In genomic region chr2:89154247-89154682, GRCh38 we compare ENCODE assay signal across 8 cellular contexts.
DNase-seq lines count a peak whose midpoint lies in the region; ATAC-seq, FAIRE-seq and TF ChIP-seq lines count a peak whose summit lies in the region.
"Not testable (repeated sequence)": the region's sequence is repeated elsewhere in the genome, so short reads cannot be mapped to it uniquely, and the experiment has no call there.

No MANE protein-coding gene starts in this region.

- not testable (repeated sequence) for H3K27ac Mint-ChIP-seq in activated B cell treated with CpG ODN at 0.5 μM for 24 hours; neural crest cell (ENCODE audit: unreplicated experiment)

- not testable (repeated sequence) for TF ChIP-seq RAD21 in HCT116 (IDR thresholded peaks at IDR 0.05; ENCODE audit: low read depth)

- not testable (repeated sequence) for H3K36me3 ChIP-seq in HCT116 (ENCODE audit: control insufficient read depth in 1 of 2, insufficient read depth in 2 of 2, low read length in 2 of 2); Loucy (ENCODE audit: insufficient read depth, low read length); endothelial cell of umbilical vein (ENCODE audit: control insufficient read depth in 2 of 2, extremely low read depth in 1 of 2, insufficient read depth in 2 of 2, low read length in 2 of 2)

- not testable (repeated sequence) for H4K20me1 ChIP-seq in HCT116 (ENCODE audit: insufficient read depth); Loucy (ENCODE audit: insufficient read depth, low read length, poor library complexity, severe bottlenecking); endothelial cell of umbilical vein (replicated peaks; ENCODE audit: control insufficient read depth, extremely low read depth, insufficient read depth, low read length)

- POLR2A ChIA-PET in HCT116 (lab: Charles Lee); activated B cell treated with CpG ODN at 0.5 μM for 24 hours (lab: Charles Lee); endothelial cell of umbilical vein (lab: Charles Lee): not testable (repeated sequence)

- H3K27me3 Mint-ChIP-seq in activated B cell treated with CpG ODN at 0.5 μM for 24 hours; neural crest cell (ENCODE audit: low read depth): not testable (repeated sequence)

- H2AFZ ChIP-seq in HCT116 (ENCODE audit: low read depth, low read length, poor library complexity, severe bottlenecking); Loucy (ENCODE audit: low read length); endothelial cell of umbilical vein (ENCODE audit: low read depth, low read length): not testable (repeated sequence)

- dilution Hi-C loops in endothelial cell of umbilical vein (cut with MboI; ENCODE audit: extremely low pct_ligation_motif_present, low sequenced_read_pairs): not testable (repeated sequence)

- CTCF ChIA-PET in HCT116 (lab: Charles Lee); activated B cell treated with CpG ODN at 0.5 μM for 24 hours (lab: Charles Lee); endothelial cell of umbilical vein (lab: Charles Lee): not testable (repeated sequence)

- not testable (repeated sequence) for H3K79me2 ChIP-seq in HCT116 (ENCODE audit: insufficient read depth, low read length); Loucy (ENCODE audit: insufficient read depth, low read length); endothelial cell of umbilical vein (ENCODE audit: control insufficient read depth, insufficient read depth, low read length)

- TF ChIP-seq POLR2A in GM12892 (IDR thresholded peaks at IDR 0.05; ENCODE audit: low read depth, low read length); HCT116 (IDR thresholded peaks at IDR 0.05; ENCODE audit: borderline replicate concordance, extremely low read depth, insufficient read depth, insufficient read length); endothelial cell of umbilical vein (IDR thresholded peaks at IDR 0.05; ENCODE audit: low read depth, low read length): not testable (repeated sequence)

- H3K4me3 Mint-ChIP-seq in activated B cell treated with CpG ODN at 0.5 μM for 24 hours, neural crest cell: not testable (repeated sequence)

- H3K4me1 Mint-ChIP-seq in activated B cell treated with CpG ODN at 0.5 μM for 24 hours: peaks cover 22% of the 10 kb centered on the region
- H3K4me1 Mint-ChIP-seq in neural crest cell: not testable (repeated sequence)

- not testable (repeated sequence) for H3K9me2 ChIP-seq in HCT116 (ENCODE audit: insufficient read depth); Loucy (replicated peaks; ENCODE audit: low read depth, low read length)

- RAD21 ChIA-PET in HCT116 (lab: Charles Lee; ENCODE audit: low non-redundant PET in 1 of 2, low total read pairs in 2 of 2, uncharacterized antibody in 2 of 2, unreplicated experiment in 2 of 2): not testable (repeated sequence)

- H3K36me3 Mint-ChIP-seq in activated B cell treated with CpG ODN at 0.5 μM for 24 hours (ENCODE audit: low read depth); neural crest cell (ENCODE audit: low read depth): not testable (repeated sequence)

- H3K27ac ChIP-seq in HCT116 (ENCODE audit: low read depth, low read length); endothelial cell of umbilical vein (ENCODE audit: insufficient read depth, low read depth, low read length); right cardiac atrium (ENCODE audit: low read length): not testable (repeated sequence)

- FAIRE-seq in GM12892 (lab: Jason Lieb, UNC) (peak; percentile 97), endothelial cell of umbilical vein (lab: Jason Lieb, UNC) (peak; percentile 83), urothelium cell line (lab: Jason Lieb, UNC) (peak; percentile 94)

- not testable (repeated sequence) for DNase-seq in GM12892 (ENCODE audit: insufficient read length); HCT116 (ENCODE audit: low read depth, low spot score); activated B cell treated with CpG ODN at 0.5 μM for 24 hours; endothelial cell of umbilical vein (ENCODE audit: low read depth, low spot score); neural crest cell (ENCODE audit: low read depth, low spot score); urothelium cell line (ENCODE audit: low spot score)
- DNase-seq in right cardiac atrium: peak in 2 of 3 donors; percentile 40 to 55

- not testable (repeated sequence) for H3K27me3 ChIP-seq in HCT116 (ENCODE audit: insufficient read depth, low read length); Loucy (ENCODE audit: insufficient read depth, low read length, poor library complexity, severe bottlenecking); endothelial cell of umbilical vein (ENCODE audit: control insufficient read depth in 2 of 2, insufficient read depth in 2 of 2, low read length in 2 of 2); right cardiac atrium (ENCODE audit: control insufficient read depth, insufficient read depth)

- ATAC-seq in HCT116 (peak; percentile 75), activated B cell treated with CpG ODN at 0.5 μM for 24 hours (ENCODE audit: low read depth) (peak; percentile 25), right cardiac atrium (peak; percentile 67 to 70)

- BruUV-seq in HCT116 (replicated peaks; lab: Mats Ljungman, UMichigan); endothelial cell of umbilical vein (replicated peaks; lab: Mats Ljungman, UMichigan): not testable (repeated sequence)

- TF ChIP-seq CTCF in HCT116 (IDR thresholded peaks at IDR 0.05 in 2 of 3, conservative IDR thresholded peaks at IDR 0.05 in 1 of 3; ENCODE audit: borderline replicate concordance in 1 of 3, insufficient read depth in 1 of 3, low read depth in 2 of 3, low read length in 2 of 3): 0 out of 6 replicates have a peak, but pooled peaks of 1 of the 3 experiments have one; percentile 11
- peak; percentile 31 for TF ChIP-seq CTCF in Loucy (conservative IDR thresholded peaks at IDR 0.05; ENCODE audit: low read length)
- not testable (repeated sequence) for TF ChIP-seq CTCF in activated B cell treated with CpG ODN at 0.5 μM for 24 hours (IDR thresholded peaks at IDR 0.05); endothelial cell of umbilical vein (IDR thresholded peaks at IDR 0.05; ENCODE audit: extremely low read depth in 1 of 2, insufficient read depth in 1 of 2, low read depth in 1 of 2, low read length in 2 of 2)
- TF ChIP-seq CTCF in neural crest cell (conservative IDR thresholded peaks at IDR 0.05): peak; percentile 42

- H3K9me3 ChIP-seq in HCT116 (ENCODE audit: control insufficient read depth in 1 of 2, insufficient read depth in 1 of 2, low read depth in 1 of 2, low read length in 2 of 2); Loucy (ENCODE audit: insufficient read depth, low read depth, low read length); endothelial cell of umbilical vein (replicated peaks; ENCODE audit: control insufficient read depth, insufficient read depth, low read length); right cardiac atrium (ENCODE audit: control insufficient read depth, low read length): not testable (repeated sequence)

- not testable (repeated sequence) for H3F3A ChIP-seq in Loucy (ENCODE audit: low read depth)

- H3K9me3 Mint-ChIP-seq in activated B cell treated with CpG ODN at 0.5 μM for 24 hours, neural crest cell: not testable (repeated sequence)

- 53% methylated on average over 1 of the region's 2 CpGs for WGBS in right cardiac atrium

- intact Hi-C loops in HCT116 (cut with micrococcal nuclease); endothelial cell of umbilical vein (cut with micrococcal nuclease): not testable (repeated sequence)
- intact Hi-C loops in activated B cell treated with CpG ODN at 0.5 μM for 24 hours (cut with micrococcal nuclease) (loop anchor here (10.0 kb wide), 1 partner anchor 269 kb away; no protein-coding TSS in a partner anchor), right cardiac atrium (cut with DNase I) (loop anchor here in 1 of 4 donors (10.0 kb wide), 1 partner anchor 279 kb away; no protein-coding TSS in a partner anchor)

- not testable (repeated sequence) for H3K9ac ChIP-seq in HCT116 (ENCODE audit: low read length); Loucy (ENCODE audit: low read depth, low read length, poor library complexity, severe bottlenecking); endothelial cell of umbilical vein (replicated peaks; ENCODE audit: extremely low read depth, insufficient read depth, low read length)

- not testable (repeated sequence) for H3K9me1 ChIP-seq in endothelial cell of umbilical vein (replicated peaks; ENCODE audit: control insufficient read depth, extremely low read depth, insufficient read depth, low read length)

- H3K4me3 ChIP-seq in HCT116 (replicated peaks in 1 of 2; ENCODE audit: low read depth in 1 of 2, low read length in 2 of 2); Loucy (ENCODE audit: low read length, poor library complexity, severe bottlenecking); endothelial cell of umbilical vein (replicated peaks in 1 of 3; ENCODE audit: insufficient read depth in 1 of 3, low read depth in 1 of 3, low read length in 3 of 3); right cardiac atrium (ENCODE audit: low read length): not testable (repeated sequence)

- H3K4me2 ChIP-seq in HCT116 (ENCODE audit: low read length); Loucy (ENCODE audit: low read depth, low read length, poor library complexity, severe bottlenecking); endothelial cell of umbilical vein (ENCODE audit: insufficient read depth, low read length): not testable (repeated sequence)

- not testable (repeated sequence) for H3K4me1 ChIP-seq in HCT116 (ENCODE audit: control insufficient read depth in 1 of 2, insufficient read depth in 2 of 2, low read length in 2 of 2); endothelial cell of umbilical vein (ENCODE audit: control insufficient read depth, extremely low read depth, insufficient read depth, low read length); right cardiac atrium (ENCODE audit: control insufficient read depth, insufficient read depth, low read length)
- H3K4me1 ChIP-seq in Loucy (ENCODE audit: insufficient read depth, low read length, poor library complexity, severe bottlenecking): peaks cover 19% of the 10 kb centered on the region

Comparison
In these comparisons a context has a peak if more than half of its experiments do, and no peak if none do; other contexts are left out.
1. ATAC-seq: peak in every context shown above with its lines; median percentile 75 in HCT116; 68 in right cardiac atrium; 25 in activated B cell treated with CpG ODN at 0.5 μM for 24 hours.